In genomic region chr12:1696800-1697199, GRCh38 we compare ENCODE assay signal across 12 cellular contexts.
"Had no signal": no experiment of that assay in that cellular context is flagged by ENCODE, and none has a peak within 500 bp of the region (broad histone marks: within the 10 kb centered on the region; RNA-seq: fewer than 3 reads in every experiment).

No MANE protein-coding gene starts in this region.

- H3K27me3 Mint-ChIP-seq: activated naive CD8-positive, alpha-beta T cell treated with anti-CD3 and anti-CD28 coated beads, Interleukin-2, amount 10 ng/mL, durations not matched to agents 7 days and 5 days; naive B cell had no signal

- H3K4me3 Mint-ChIP-seq: activated naive CD8-positive, alpha-beta T cell treated with anti-CD3 and anti-CD28 coated beads, Interleukin-2, amount 10 ng/mL, durations not matched to agents 7 days and 5 days had no signal

- H3K36me3 Mint-ChIP-seq: naive B cell had no signal

- H3K27me3 ChIP-seq: stomach had no signal

- H3K9me3 ChIP-seq: stomach had no signal

- ATAC-seq: activated T-cell treated with anti-CD3 and anti-CD28 coated beads, Interleukin-2, amount 50 U/mL, for 4 hours had no signal

- H3K9me3 Mint-ChIP-seq: activated T-cell treated with anti-CD3 and anti-CD28 coated beads, Interleukin-2, amount 50 U/mL, for 4 hours; naive B cell had no signal

- DNase-seq: activated CD4-positive, alpha-beta T cell treated with anti-CD3 and anti-CD28 coated beads for 1 hour; activated CD4-positive, alpha-beta T cell treated with anti-CD3 and anti-CD28 coated beads, Interleukin-2, amount 50 U/mL, for 48 hours; activated gamma-delta T cell; activated naive CD8-positive, alpha-beta T cell treated with anti-CD3 and anti-CD28 coated beads, Interleukin-2, amount 10 ng/mL, durations not matched to agents 7 days and 5 days; activated T-cell treated with anti-CD3 and anti-CD28 coated beads, Interleukin-2, amount 50 U/mL, for 4 hours; aorta; naive B cell; stimulated activated CD4-positive, alpha-beta T cell treated with anti-CD3 and anti-CD28 coated beads, Interleukin-4, amount 100 ng/mL, for 24 hours; stomach; T-helper 9 cell had no signal

- H3K27ac Mint-ChIP-seq: activated naive CD8-positive, alpha-beta T cell treated with anti-CD3 and anti-CD28 coated beads, Interleukin-2, amount 10 ng/mL, durations not matched to agents 7 days and 5 days had no signal

- H3K4me3 ChIP-seq: lung, stomach had no signal

- FAIRE-seq: bronchial epithelial cell had no signal
